Comparison of ENCODE assay signal across 6 cellular contexts in the genomic region with DNA sequence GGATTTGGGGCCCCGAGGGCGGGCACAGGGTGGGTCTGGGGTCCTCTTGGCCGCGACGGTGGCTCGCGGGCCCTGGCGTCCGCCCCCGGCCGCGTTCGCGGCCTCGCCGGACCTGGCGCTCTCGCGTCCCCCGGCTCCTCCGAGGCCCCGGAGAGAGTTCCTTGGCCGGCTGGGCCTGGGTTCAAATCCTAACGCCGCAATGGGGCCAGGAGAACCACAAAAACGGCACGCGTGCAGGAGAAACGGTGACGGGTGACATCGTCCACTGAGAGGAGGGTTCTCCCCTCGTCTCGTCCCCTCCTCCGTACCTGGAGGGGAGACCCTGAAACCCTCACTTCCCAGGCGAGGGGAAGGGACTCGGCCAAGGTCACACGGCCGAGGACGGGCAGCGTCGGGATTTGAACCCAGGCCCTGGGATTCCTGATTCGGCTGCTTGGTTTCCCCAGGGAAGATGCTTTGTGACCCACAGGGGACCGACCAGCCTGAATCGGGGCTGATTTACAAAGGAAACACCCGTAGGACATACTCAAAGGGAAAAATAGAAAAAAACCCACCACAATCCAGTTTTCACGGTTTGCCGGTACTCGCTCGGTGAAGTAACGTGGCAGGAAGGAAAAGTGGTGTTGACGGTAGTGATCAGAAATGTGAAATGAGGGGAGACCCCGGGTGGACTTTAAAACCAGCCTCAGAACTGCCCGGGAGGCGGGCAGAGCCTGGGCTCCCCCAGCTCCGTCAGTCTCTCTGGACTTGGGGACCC. TPM values are rescaled to one million over a fixed set of nuclear protein-coding genes. Genes with fewer than 3 reads are reported as not detected.
A peak's percentile ranks its signal among the peaks of the same experiment; 100 is the strongest.
DNase-seq lines count a peak whose midpoint lies in the region; ATAC-seq and TF ChIP-seq lines count a peak whose summit lies in the region.

No MANE protein-coding gene starts in this region.

- no peak for TF ChIP-seq CTCF in tibial artery (IDR thresholded peaks at IDR 0.05)

- peaks cover 68% of the 10 kb centered on the region for H3K4me1 Mint-ChIP-seq in activated CD4-positive, alpha-beta T cell treated with anti-CD3 and anti-CD28 coated beads, Interleukin-2, amount 10 ng/mL, durations not matched to agents 7 days and 5 days

- no peaks in the 10 kb centered on the region for H3K27me3 ChIP-seq in H7 (ENCODE audit: control insufficient read depth, insufficient read depth, low read length)
- H3K27me3 ChIP-seq in iPS-18a (ENCODE audit: control insufficient read depth, insufficient read depth, low read length) = no peaks in the 10 kb centered on the region
- H3K27me3 ChIP-seq in tibial artery = no peaks in the 10 kb centered on the region

- H3K4me1 ChIP-seq in iPS-18a (ENCODE audit: control insufficient read depth, low read depth, low read length) = peaks cover 9% of the 10 kb centered on the region
- peaks cover 0 to 75% (median 56%) of the 10 kb centered on the region in 4 donors for H3K4me1 ChIP-seq in tibial artery

- H3K4me3 Mint-ChIP-seq in activated CD4-positive, alpha-beta T cell treated with anti-CD3 and anti-CD28 coated beads, Interleukin-2, amount 10 ng/mL, durations not matched to agents 7 days and 5 days = peak overlapping the region; percentile 100

- intact Hi-C loops in tibial artery (cut with DNase I; ENCODE audit: low total_unique reads) = loop anchor here (10.0 kb wide), 1 partner anchor 71 kb away; the partner anchor contains the start of gene RPL36

- H3K36me3 Mint-ChIP-seq in activated CD4-positive, alpha-beta T cell treated with anti-CD3 and anti-CD28 coated beads, Interleukin-2, amount 10 ng/mL, durations not matched to agents 7 days and 5 days (ENCODE audit: low read depth) = peaks cover 67% of the 10 kb centered on the region

- H3K9me3 Mint-ChIP-seq in activated CD4-positive, alpha-beta T cell treated with anti-CD3 and anti-CD28 coated beads, Interleukin-2, amount 10 ng/mL, durations not matched to agents 7 days and 5 days = no peaks in the 10 kb centered on the region

- H3K9me3 ChIP-seq in iPS-18a (ENCODE audit: control insufficient read depth, low read depth, low read length) (no peaks in the 10 kb centered on the region), tibial artery (no peaks in the 10 kb centered on the region)

- POLR2A ChIA-PET in activated CD4-positive, alpha-beta T cell treated with anti-CD3 and anti-CD28 coated beads, Interleukin-2, amount 10 ng/mL, durations not matched to agents 7 days and 5 days (lab: Charles Lee) = interaction anchor here (1.6 kb wide), 2 partner anchors 66 to 280 kb away, joined by 4 to 7 read pairs; partner anchors contain the start of genes NDUFA11 and RPL36

- DNase-seq in H7 (peak; percentile 52), tibial artery (no peak), hippocampal formation (lab: John Stamatoyannopoulos, UW) (no peak)
- no peak for DNase-seq in activated CD4-positive, alpha-beta T cell treated with anti-CD3 and anti-CD28 coated beads, Interleukin-2, amount 10 ng/mL, durations not matched to agents 7 days and 5 days

- H3K4me3 ChIP-seq in H7 (ENCODE audit: insufficient read depth, low read depth, low read length) (peak overlapping the region; percentile 95), iPS-18a (ENCODE audit: low read length) (peak overlapping the region; percentile 93), tibial artery (peak overlapping the region; percentile 80 to 92)

- no peak for ATAC-seq in GM18517 (IDR thresholded peaks at IDR 0.05; ENCODE audit: unreplicated experiment)

- peak overlapping the region; percentile 100 for H3K27ac Mint-ChIP-seq in activated CD4-positive, alpha-beta T cell treated with anti-CD3 and anti-CD28 coated beads, Interleukin-2, amount 10 ng/mL, durations not matched to agents 7 days and 5 days

- peak overlapping the region; percentile 80 for H3K27ac ChIP-seq in iPS-18a (ENCODE audit: low read length)
- peak overlapping the region; percentile 94 to 98 for H3K27ac ChIP-seq in tibial artery

- H3K9ac ChIP-seq in iPS-18a (ENCODE audit: low read length) = peak overlapping the region; percentile 96

- CTCF ChIA-PET in activated CD4-positive, alpha-beta T cell treated with anti-CD3 and anti-CD28 coated beads, Interleukin-2, amount 10 ng/mL, durations not matched to agents 7 days and 5 days (lab: Charles Lee) = interaction anchor here (1.3 to 2.3 kb wide), 5 partner anchors 10 to 180 kb away, joined by 3 to 8 read pairs (median 6); partner anchors contain the start of gene RPL36

- H3K27me3 Mint-ChIP-seq in activated CD4-positive, alpha-beta T cell treated with anti-CD3 and anti-CD28 coated beads, Interleukin-2, amount 10 ng/mL, durations not matched to agents 7 days and 5 days = no peaks in the 10 kb centered on the region

- H3K36me3 ChIP-seq in H7 (replicated peaks; ENCODE audit: control insufficient read depth, insufficient read depth, low read length) (peaks cover 33% of the 10 kb centered on the region), iPS-18a (ENCODE audit: control insufficient read depth, low read depth, low read length) (peaks cover 61% of the 10 kb centered on the region), tibial artery (peaks cover 14 to 62% (median 44%) of the 10 kb centered on the region in 3 donors)

RNA-seq across cellular contexts. Expression of gene SAFB, which starts 0.7 kb away (rescaled TPM):
- 44.4 and 64.4 TPM in 2 replicates for total RNA-seq in H7 (2014; rRNA removed; shearing (Covaris generic))
- 100 to 1,000 TPM; 113 to 131 TPM for total RNA-seq in activated CD4-positive, alpha-beta T cell treated with anti-CD3 and anti-CD28 coated beads, Interleukin-2, amount 10 ng/mL, durations not matched to agents 7 days and 5 days

RNA-seq across cellular contexts. Expression of gene SAFB2, which starts 1.0 kb away (rescaled TPM):
- total RNA-seq in H7 (2014; rRNA removed; shearing (Covaris generic)) = 26.6 and 34.3 TPM in 2 replicates
- total RNA-seq in activated CD4-positive, alpha-beta T cell treated with anti-CD3 and anti-CD28 coated beads, Interleukin-2, amount 10 ng/mL, durations not matched to agents 7 days and 5 days = 10 to 100 TPM; 81.0 to 99.6 TPM

RNA-seq across cellular contexts. Expression of gene TINCR, which starts 55.8 kb away (rescaled TPM):
- total RNA-seq in H7 (2014; rRNA removed; shearing (Covaris generic)) = 0.28 and 0.74 TPM in 2 replicates
- total RNA-seq in activated CD4-positive, alpha-beta T cell treated with anti-CD3 and anti-CD28 coated beads, Interleukin-2, amount 10 ng/mL, durations not matched to agents 7 days and 5 days = under 1 TPM; 0.40 to 0.58 TPM

RNA-seq across cellular contexts. Expression of gene MICOS13, which starts 56.7 kb away (rescaled TPM):
- total RNA-seq in H7 (2014; rRNA removed; shearing (Covaris generic)) = 53.1 and 71.4 TPM in 2 replicates
- 10 to 100 TPM; 43.5 to 48.2 TPM for total RNA-seq in activated CD4-positive, alpha-beta T cell treated with anti-CD3 and anti-CD28 coated beads, Interleukin-2, amount 10 ng/mL, durations not matched to agents 7 days and 5 days

RNA-seq across cellular contexts. Expression of gene HSD11B1L, which starts 57.3 kb away (rescaled TPM):
- total RNA-seq in H7 (2014; rRNA removed; shearing (Covaris generic)) = 12.0 and 16.2 TPM in 2 replicates
- total RNA-seq in activated CD4-positive, alpha-beta T cell treated with anti-CD3 and anti-CD28 coated beads, Interleukin-2, amount 10 ng/mL, durations not matched to agents 7 days and 5 days = 1 to 10 TPM; 2.0 TPM
